Comparison of ENCODE assay signal across 10 cellular contexts in genomic region chr4:41146716-41147506, GRCh38.
A peak's percentile ranks its signal among the peaks of the same experiment; 100 is the strongest.
DNase-seq lines count a peak whose midpoint lies in the region; ATAC-seq and TF ChIP-seq lines count a peak whose summit lies in the region.
"Had no signal": no experiment of that assay in that cellular context is flagged by ENCODE, and none has a peak within 500 bp of the region (broad histone marks: within the 10 kb centered on the region; RNA-seq: fewer than 3 reads in every experiment).

No MANE protein-coding gene starts in this region.

- H2AFZ ChIP-seq in trophoblast cell (ENCODE audit: insufficient read depth, low read length, poor library complexity): no peak overlapping the region

- intact Hi-C loops in adrenal gland (cut with DNase I): loop anchor here in 1 of 2 donors (10.0 kb wide), 1 partner anchor 48 kb away; no protein-coding TSS in a partner anchor
- intact Hi-C loops in head of caudate nucleus (cut with DNase I): loop anchor here (10.0 kb wide), 1 partner anchor 58 kb away; no protein-coding TSS in a partner anchor

- H2BK5ac ChIP-seq in trophoblast cell (ENCODE audit: low read depth, low read length, poor library complexity): peak overlapping the region; percentile 34

- peak overlapping the region; percentile 39 for H4K8ac ChIP-seq in trophoblast cell (ENCODE audit: low read depth, low read length)

- peak overlapping the region; percentile 10 for H3K4ac ChIP-seq in trophoblast cell (ENCODE audit: low read depth, low read length)

- H3K9ac ChIP-seq in trophoblast cell (ENCODE audit: low read length): no peak overlapping the region

- H3K9me3 ChIP-seq in adrenal gland (replicated peaks in 1 of 3): no peaks in the 10 kb centered on the region
- H3K9me3 ChIP-seq in trophoblast cell (ENCODE audit: insufficient read depth, low read depth, low read length): no peaks in the 10 kb centered on the region

- no peak overlapping the region for H3K18ac ChIP-seq in trophoblast cell (ENCODE audit: low read length)

- H3K79me1 ChIP-seq in trophoblast cell (ENCODE audit: low read length): peaks cover 32% of the 10 kb centered on the region

- peak overlapping the region; percentile 2 for H2BK120ac ChIP-seq in trophoblast cell (ENCODE audit: insufficient read depth, low read length, poor library complexity)

- peak overlapping the region; percentile 12 for H4K91ac ChIP-seq in trophoblast cell (ENCODE audit: low read depth, low read length)

- 68 to 73% (median 70%) methylated on average over 14 of the region's 14 CpGs for WGBS in adrenal gland, 4 donors
- WGBS in trophoblast cell (ENCODE audit: extremely low coverage, insufficient coverage, insufficient read length): no CpG with 5 or more reads among the region's 14 CpGs

- H3K4me2 ChIP-seq in trophoblast cell (ENCODE audit: low read length): no peak overlapping the region

- H3K27me3 ChIP-seq in adrenal gland: no peaks in the 10 kb centered on the region
- H3K27me3 ChIP-seq in trophoblast cell (ENCODE audit: insufficient read depth, low read length): no peaks in the 10 kb centered on the region

- no peak overlapping the region for H4K12ac ChIP-seq in trophoblast cell (ENCODE audit: low read depth, low read length)

- H3K27ac ChIP-seq in adrenal gland (peak overlapping the region in 3 of 5 donors; percentile 18 to 38 (median 20)), trophoblast cell (ENCODE audit: low read depth, low read length) (peak overlapping the region; percentile 78)

- no peaks in the 10 kb centered on the region for H3K36me3 ChIP-seq in adrenal gland (replicated peaks in 1 of 2)
- H3K36me3 ChIP-seq in trophoblast cell (ENCODE audit: control insufficient read depth in 1 of 2, insufficient read depth in 2 of 2, low read length in 2 of 2): no peaks in the 10 kb centered on the region

- peak overlapping the region; percentile 14 for H3K14ac ChIP-seq in trophoblast cell (ENCODE audit: low read length)

- peaks cover 7% of the 10 kb centered on the region for H3K79me2 ChIP-seq in trophoblast cell (ENCODE audit: control insufficient read depth, insufficient read depth, low read length, poor library complexity)

- H3K4me1 ChIP-seq in adrenal gland (replicated peaks in 1 of 2) (peaks cover 27 to 34% of the 10 kb centered on the region in 2 donors), trophoblast cell (ENCODE audit: control insufficient read depth in 1 of 2, insufficient read depth in 2 of 2, low read length in 2 of 2) (peaks cover 12 to 21% of the 10 kb centered on the region in 2 experiments)

- TF ChIP-seq POLR2A in adrenal gland (IDR thresholded peaks at IDR 0.05): no peak

- H2AK5ac ChIP-seq in trophoblast cell (ENCODE audit: low read length): no peak overlapping the region

- no peak overlapping the region for H3K23ac ChIP-seq in trophoblast cell (ENCODE audit: low read length)

- no peak for TF ChIP-seq CTCF in adrenal gland (IDR thresholded peaks at IDR 0.05)

- H2BK12ac ChIP-seq in trophoblast cell (ENCODE audit: low read length): peak overlapping the region; percentile 42

- no peak overlapping the region for H3K4me3 ChIP-seq in adrenal gland
- no peak overlapping the region for H3K4me3 ChIP-seq in trophoblast cell (ENCODE audit: low read depth, low read length)

- ATAC-seq in HG02642 (IDR thresholded peaks at IDR 0.05; ENCODE audit: poor library complexity, unreplicated experiment): no peak
- ATAC-seq in GM21360 (IDR thresholded peaks at IDR 0.05; ENCODE audit: unreplicated experiment): no peak
- ATAC-seq in GM19452 (IDR thresholded peaks at IDR 0.05; ENCODE audit: unreplicated experiment): no peak
- no peak for ATAC-seq in HG02678 (IDR thresholded peaks at IDR 0.05; ENCODE audit: unreplicated experiment)

- DNase-seq in EH (ENCODE audit: low read depth) (peak; percentile 56), adrenal gland (peak in 6 of 7 donors; percentile 23 to 67 (median 46)), head of caudate nucleus (peak; percentile 46 to 94 (median 84)), trophoblast cell (peak; percentile 67 to 82)
- DNase-seq: activated CD4-positive, alpha-beta T cell treated with anti-CD3 and anti-CD28 coated beads, Interleukin-2, amount 10 ng/mL, durations not matched to agents 7 days and 5 days; effector memory CD4-positive, alpha-beta T cell had no signal
